1 cellular context compared by ENCODE assay signal in the genomic region with DNA sequence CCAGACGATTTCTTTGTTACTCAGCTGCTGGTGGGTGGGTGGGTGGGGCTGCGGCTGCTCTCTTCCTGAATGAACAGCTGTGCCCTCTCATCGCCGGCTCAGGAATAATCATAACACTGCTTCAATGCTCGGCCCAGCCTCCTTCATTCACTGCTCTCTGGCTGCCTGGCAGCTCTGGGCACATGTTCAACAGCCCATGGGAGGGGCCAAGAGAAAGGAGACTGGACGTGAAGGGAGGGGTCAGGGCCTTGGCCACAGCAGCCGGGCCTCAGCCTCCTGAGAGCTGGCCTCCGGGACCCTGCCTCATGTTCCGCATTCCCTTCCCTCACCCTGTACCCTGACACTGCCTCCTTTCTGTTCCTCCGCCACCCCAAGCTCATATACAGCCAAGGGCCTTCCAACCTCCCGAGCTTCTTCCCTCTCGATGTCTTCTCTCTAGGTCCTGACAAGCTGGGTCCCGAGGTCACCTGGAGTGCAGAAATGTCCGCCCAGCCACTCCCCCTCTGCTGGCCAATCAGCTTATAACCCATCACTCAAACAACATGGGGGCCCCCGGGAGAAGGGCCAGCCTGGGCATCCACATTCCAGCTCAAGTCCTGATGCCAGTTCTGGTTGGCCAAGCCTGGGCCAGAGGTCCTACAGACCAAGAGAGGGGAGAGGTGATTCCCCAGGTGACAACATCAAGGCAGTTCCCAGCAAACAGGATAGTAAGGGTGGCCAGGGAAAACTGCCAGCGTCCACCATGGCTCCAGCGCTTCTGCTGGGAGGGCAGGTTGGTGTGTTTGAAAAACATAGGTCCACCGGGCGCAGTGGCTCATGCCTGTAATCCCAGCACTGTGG.
TF ChIP-seq lines count a peak whose summit lies in the region.

No MANE protein-coding gene starts in this region.

TF ChIP-seq in HepG2, 621 proteins besides CTCF, POLR2A, EP300 and RAD21 (continued from another document):
- TF ChIP-seq ELF4 (CRISPR knock-in tag; IDR thresholded peaks at IDR 0.05; ENCODE audit: borderline replicate concordance) (no peak), MZF1 (CRISPR knock-in tag; IDR thresholded peaks at IDR 0.05; ENCODE audit: borderline replicate concordance) (no peak), ZNF34 (CRISPR knock-in tag; IDR thresholded peaks at IDR 0.05; ENCODE audit: borderline replicate concordance) (no peak), TBX2 (CRISPR knock-in tag; IDR thresholded peaks at IDR 0.05; ENCODE audit: borderline replicate concordance) (no peak), PITX1 (CRISPR knock-in tag; IDR thresholded peaks at IDR 0.05) (no peak), NAIF1 (CRISPR knock-in tag; IDR thresholded peaks at IDR 0.05; ENCODE audit: borderline replicate concordance) (no peak), RFX3 (CRISPR knock-in tag; IDR thresholded peaks at IDR 0.05) (no peak), ZNF251 (CRISPR knock-in tag; IDR thresholded peaks at IDR 0.05) (no peak), ZNF777 (CRISPR knock-in tag; IDR thresholded peaks at IDR 0.05) (0 out of 2 replicates have a peak, but pooled peaks have one; percentile 36)
- TF ChIP-seq, protein P1, sequence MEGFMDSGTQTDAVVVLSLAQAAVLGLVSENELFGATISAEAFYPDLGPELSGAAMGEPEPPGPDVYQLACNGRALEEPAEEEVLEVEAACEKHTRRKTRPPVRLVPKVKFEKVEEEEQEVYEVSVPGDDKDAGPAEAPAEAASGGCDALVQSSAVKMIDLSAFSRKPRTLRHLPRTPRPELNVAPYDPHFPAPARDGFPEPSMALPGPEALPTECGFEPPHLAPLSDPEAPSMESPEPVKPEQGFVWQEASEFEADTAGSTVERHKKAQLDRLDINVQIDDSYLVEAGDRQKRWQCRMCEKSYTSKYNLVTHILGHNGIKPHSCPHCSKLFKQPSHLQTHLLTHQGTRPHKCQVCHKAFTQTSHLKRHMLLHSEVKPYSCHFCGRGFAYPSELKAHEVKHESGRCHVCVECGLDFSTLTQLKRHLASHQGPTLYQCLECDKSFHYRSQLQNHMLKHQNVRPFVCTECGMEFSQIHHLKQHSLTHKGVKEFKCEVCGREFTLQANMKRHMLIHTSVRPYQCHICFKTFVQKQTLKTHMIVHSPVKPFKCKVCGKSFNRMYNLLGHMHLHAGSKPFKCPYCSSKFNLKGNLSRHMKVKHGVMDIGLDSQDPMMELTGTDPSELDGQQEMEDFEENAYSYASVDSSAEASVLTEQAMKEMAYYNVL (CRISPR knock-in tag; IDR thresholded peaks at IDR 0.05; ENCODE audit: borderline replicate concordance), result no peak
